Comparison of ENCODE assay signal across 11 cellular contexts in the genomic region with DNA sequence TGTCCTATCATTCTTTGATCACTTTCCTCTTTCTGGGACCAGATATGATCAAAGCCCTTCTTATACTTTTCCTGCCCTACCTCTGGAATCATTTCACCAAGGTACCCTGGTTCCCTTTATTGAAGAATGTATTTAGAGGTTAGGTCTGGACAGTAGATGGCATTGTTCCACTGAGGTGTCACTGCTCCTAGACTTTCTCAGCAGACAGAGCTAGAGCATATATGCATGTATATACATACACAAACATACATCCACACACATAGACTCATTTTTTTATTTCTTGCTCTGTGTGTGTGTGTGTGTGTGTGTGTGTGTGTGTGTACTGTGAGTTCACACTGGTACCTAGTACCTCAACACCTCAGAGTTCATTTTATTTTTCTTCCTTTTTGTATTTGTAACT. TPM values are rescaled to one million over a fixed set of nuclear protein-coding genes. Genes with fewer than 3 reads are reported as not detected.
DNase-seq lines count a peak whose midpoint lies in the region; ATAC-seq, FAIRE-seq and TF ChIP-seq lines count a peak whose summit lies in the region.
"Had no signal": no experiment of that assay in that cellular context is flagged by ENCODE, and none has a peak within 500 bp of the region (broad histone marks: within the 10 kb centered on the region; RNA-seq: fewer than 3 reads in every experiment).

No MANE protein-coding gene starts in this region.

- intact Hi-C loops in OCI-LY7 (cut with micrococcal nuclease; ENCODE audit: unreplicated experiment) = no loop called here

- H3K4me3 ChIP-seq in OCI-LY7 (ENCODE audit: low read depth, low read length, poor library complexity, severe bottlenecking) = no peak overlapping the region
- H3K4me3 ChIP-seq: MG63 had no signal

- H3K36me3 ChIP-seq in OCI-LY7 (ENCODE audit: insufficient read depth, low read length) = peaks cover 8% of the 10 kb centered on the region
- H3K36me3 ChIP-seq: MG63 had no signal

- peak; percentile 71 for FAIRE-seq in GM19239 (lab: Jason Lieb, UNC)

- ATAC-seq in foreskin keratinocyte (no peak), esophagus mucosa (no peak), GM19035 (IDR thresholded peaks at IDR 0.05; ENCODE audit: unreplicated experiment) (no peak)
- ATAC-seq in effector memory CD8-positive, alpha-beta T cell (replicated peaks) = no peak
- ATAC-seq: left cardiac atrium had no signal

- no peaks in the 10 kb centered on the region for H3K4me1 ChIP-seq in OCI-LY7 (ENCODE audit: insufficient read depth, low read length, poor library complexity, severe bottlenecking)
- H3K4me1 ChIP-seq in foreskin keratinocyte = no peaks in the 10 kb centered on the region

- peak overlapping the region in 1 of 2 donors; percentile 71 for H3K27ac Mint-ChIP-seq in effector memory CD8-positive, alpha-beta T cell

- no TSS peak for BruUV-seq in OCI-LY7 (replicated peaks; lab: Mats Ljungman, UMichigan)

- no peak overlapping the region for H3K27ac ChIP-seq in OCI-LY7 (ENCODE audit: low read depth, low read length, poor library complexity, severe bottlenecking)
- H3K27ac ChIP-seq in foreskin keratinocyte = no peak overlapping the region

- H3K27me3 Mint-ChIP-seq in effector memory CD8-positive, alpha-beta T cell = no peaks in the 10 kb centered on the region

- H3K9me3 Mint-ChIP-seq in effector memory CD8-positive, alpha-beta T cell = no peaks in the 10 kb centered on the region

- no peak overlapping the region for H3K4me3 Mint-ChIP-seq in effector memory CD8-positive, alpha-beta T cell

- no peaks in the 10 kb centered on the region for H3K9me2 ChIP-seq in OCI-LY7 (ENCODE audit: insufficient read depth, low read length)

- H3K27me3 ChIP-seq in foreskin keratinocyte = no peaks in the 10 kb centered on the region
- H3K27me3 ChIP-seq: MG63 had no signal

- DNase-seq in Ammon's horn (ENCODE audit: low spot score) (peak; percentile 27), GM19239 (ENCODE audit: insufficient read length, low spot score) (no peak), OCI-LY7 (ENCODE audit: low spot score) (peak; percentile 12), foreskin keratinocyte (no peak), NCI-H1436 (lab: John Stamatoyannopoulos, UW) (no peak)
- DNase-seq in effector memory CD8-positive, alpha-beta T cell = no peak
- DNase-seq: cerebellar nuclear complex, left cardiac atrium, MG63 had no signal

- peaks cover 6% of the 10 kb centered on the region; the same call in 1 of the 2 replicates for H3K79me2 ChIP-seq in OCI-LY7 (ENCODE audit: insufficient read depth, low read depth, low read length)

- H3K36me3 Mint-ChIP-seq in effector memory CD8-positive, alpha-beta T cell (ENCODE audit: insufficient read depth) = peaks cover 12% of the 10 kb centered on the region

- no peak overlapping the region for H3K4me2 ChIP-seq in OCI-LY7 (ENCODE audit: low read length)

- CTCF ChIA-PET in OCI-LY7 (lab: Charles Lee; ENCODE audit: unreplicated experiment) = no interaction called here

- no peaks in the 10 kb centered on the region for H4K20me1 ChIP-seq in OCI-LY7 (ENCODE audit: insufficient read depth, low read length)

- peaks cover 5 to 33% of the 10 kb centered on the region in 2 donors for H3K4me1 Mint-ChIP-seq in effector memory CD8-positive, alpha-beta T cell (ENCODE audit: low read depth in 2 of 2)

- H2AFZ ChIP-seq in OCI-LY7 (ENCODE audit: low read length) = no peak overlapping the region

- peak; percentile 59; the same call in 1 of the 2 replicates for TF ChIP-seq CTCF in OCI-LY7 (conservative IDR thresholded peaks at IDR 0.05; ENCODE audit: low read length)
- peak; percentile 55 for TF ChIP-seq CTCF in foreskin keratinocyte (conservative IDR thresholded peaks at IDR 0.05)

- no peaks in the 10 kb centered on the region for H3K9me3 ChIP-seq in OCI-LY7 (ENCODE audit: low read length)
- H3K9me3 ChIP-seq: MG63 had no signal

- POLR2A ChIA-PET in OCI-LY7 (lab: Charles Lee) = no interaction called here

RNA-seq across cellular contexts. Expression of a gene that starts 40.9 kb away (rescaled TPM):
- total RNA-seq in OCI-LY7 (2014; rRNA removed; shearing (Covaris generic)) = 28.1 and 33.3 TPM in 2 replicates
- total RNA-seq in OCI-LY7 (2022) (47.2 and 54.9 TPM in 2 replicates), foreskin keratinocyte (32.1 and 36.5 TPM in 2 replicates), esophagus mucosa (36.5 TPM)
- polyA plus RNA-seq in foreskin keratinocyte = 20.7 and 22.0 TPM in 2 replicates

Comparison
In these comparisons a context has a peak if more than half of its experiments do, and no peak if none do; other contexts are left out.
1. DNase-seq: peak in Ammon's horn (single experiment) and OCI-LY7 (single experiment); none in GM19239 (single experiment), foreskin keratinocyte (0 of 2), NCI-H1436 (single experiment) and effector memory CD8-positive, alpha-beta T cell (0 of 3).